Comparison of ENCODE assay signal across 21 cellular contexts in the genomic region with DNA sequence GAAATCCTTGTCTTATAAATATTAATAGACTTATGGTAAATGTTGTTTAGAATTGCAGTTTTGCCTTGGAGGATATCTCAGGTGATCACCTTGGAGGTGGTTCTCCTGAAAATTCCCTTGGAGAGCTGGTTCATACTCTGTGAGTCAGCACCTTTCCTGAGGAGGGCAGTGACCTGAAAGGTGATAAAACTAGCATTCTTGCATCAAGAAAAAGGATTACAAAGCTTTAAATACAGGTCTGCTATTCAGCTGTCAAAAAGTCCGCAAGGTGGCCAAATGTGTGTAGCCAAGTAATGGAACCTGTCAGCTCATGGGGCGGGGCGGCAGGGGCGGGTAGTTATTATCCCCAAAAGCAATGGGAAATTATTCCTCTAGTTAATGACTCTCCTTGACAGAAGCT. TPM values are rescaled to one million over a fixed set of nuclear protein-coding genes. Genes with fewer than 3 reads are reported as not detected.
A peak's percentile ranks its signal among the peaks of the same experiment; 100 is the strongest.
DNase-seq lines count a peak whose midpoint lies in the region; ATAC-seq, FAIRE-seq and TF ChIP-seq lines count a peak whose summit lies in the region.
"Had no signal": no experiment of that assay in that cellular context is flagged by ENCODE, and none has a peak within 500 bp of the region (broad histone marks: within the 10 kb centered on the region; RNA-seq: fewer than 3 reads in every experiment).

No MANE protein-coding gene starts in this region.

- 25 to 52% methylated on average over 4 of the region's 4 CpGs for WGBS in body of pancreas, 2 donors
- WGBS in pancreas, 2 donors, result 41 to 50% methylated on average over 4 of the region's 4 CpGs

- ATAC-seq in body of pancreas (peak; percentile 76), pancreas (peak; percentile 60 to 64 (median 62))
- ATAC-seq: A549, GM12878, HCT116 had no signal

- TF ChIP-seq POLR2A in body of pancreas (IDR thresholded peaks at IDR 0.05), result no peak

- no peak for FAIRE-seq in pancreas (lab: Jason Lieb, UNC)
- FAIRE-seq: A549, GM12878 had no signal

- TF ChIP-seq CTCF in body of pancreas (IDR thresholded peaks at IDR 0.05) (peak in 2 of 7 experiments; percentile 12 to 16), pancreas (IDR thresholded peaks at IDR 0.05) (no peak)

- H3K9me3 ChIP-seq in body of pancreas, result no peaks in the 10 kb centered on the region
- H3K9me3 ChIP-seq in pancreas, result no peaks in the 10 kb centered on the region
- H3K9me3 ChIP-seq: A549, BLaER1 had no signal

- peaks cover 50% of the 10 kb centered on the region for H3K4me1 ChIP-seq in body of pancreas
- peaks cover 16 to 23% (median 19%) of the 10 kb centered on the region in 3 donors for H3K4me1 ChIP-seq in pancreas
- H3K4me1 ChIP-seq: A549 had no signal

- no peaks in the 10 kb centered on the region for H3K36me3 ChIP-seq in body of pancreas (replicated peaks in 1 of 2; ENCODE audit: insufficient read depth in 1 of 2, low read depth in 2 of 2)
- no peaks in the 10 kb centered on the region for H3K36me3 ChIP-seq in pancreas
- H3K36me3 ChIP-seq: BLaER1 had no signal

- DNase-seq in NCI-H748 (lab: John Stamatoyannopoulos, UW; ENCODE audit: unreplicated experiment) (peak; percentile 3), NCI-H748 treated with DMSO at 0.1 percent for 48 hours (lab: John Stamatoyannopoulos, UW) (no peak), body of pancreas (peak; percentile 43 to 68 (median 56)), pancreas (peak in 4 of 6 donors; percentile 23 to 55 (median 45)), DMS79 treated with DMSO at 0.1 percent for 48 hours (lab: John Stamatoyannopoulos, UW) (no peak), SK-N-DZ (ENCODE audit: low spot score) (no peak), NCI-H2171 treated with DMSO at 0.1 percent for 48 hours (lab: John Stamatoyannopoulos, UW) (no peak)
- DNase-seq: Calu3; CD4-positive, alpha-beta memory T cell; DND-41; EL; GOT3; H7; HFFc6 had no signal

- no peaks in the 10 kb centered on the region for H3K27me3 ChIP-seq in body of pancreas
- no peaks in the 10 kb centered on the region for H3K27me3 ChIP-seq in pancreas
- H3K27me3 ChIP-seq: BLaER1 had no signal

- H3K27ac ChIP-seq in body of pancreas (peak overlapping the region in 3 of 4 donors; percentile 42 to 50 (median 48)), pancreas (peak overlapping the region in 2 of 4 donors; percentile 6 to 50)
- H3K27ac ChIP-seq: 22Rv1, A549, BLaER1, HL-60 had no signal

- intact Hi-C loops in body of pancreas (cut with DNase I), result no loop called here
- intact Hi-C loops in pancreas (cut with DNase I), result no loop called here

- H3K4me3 ChIP-seq in body of pancreas (no peak overlapping the region), pancreas (no peak overlapping the region)
- H3K4me3 ChIP-seq: A549, BLaER1, GM12878 had no signal

RNA-seq across cellular contexts. Expression of a gene that starts 52.8 kb away (rescaled TPM):
- total RNA-seq in body of pancreas (1 to 10 TPM; 2.9 to 8.9 TPM), pancreas (1 to 10 TPM; 1.3 to 4.1 (median 3.0) TPM)
- polyA plus RNA-seq in pancreas, result 1 to 10 TPM; 1.2 to 9.5 TPM
- polyA plus RNA-seq in SK-N-DZ (2014; cell fraction: cytosol; rRNA removed), result not detected in 2 replicates
- not detected in 2 replicates for polyA plus RNA-seq in SK-N-DZ (2014; cell fraction: nucleus; rRNA removed)
- polyA plus RNA-seq: CD14-positive monocyte had no signal

RNA-seq across cellular contexts. Expression of a gene that starts 59.5 kb away (rescaled TPM):
- total RNA-seq in body of pancreas (100 to 1,000 TPM; 136 to 489 TPM), pancreas (100 to 1,000 TPM in 3 of 6 donors, 10 to 100 TPM in 3; 94.9 to 153 (median 100) TPM)
- polyA plus RNA-seq in pancreas, result 100 to 1,000 TPM in 1 of 2 donors, 10 to 100 TPM in 1; 84.5 to 225 TPM
- polyA plus RNA-seq in SK-N-DZ (2014; cell fraction: cytosol; rRNA removed), result 1.7 and 3.6 TPM in 2 replicates
- 2.4 and 2.8 TPM in 2 replicates for polyA plus RNA-seq in SK-N-DZ (2014; cell fraction: nucleus; rRNA removed)

Comparison
In these comparisons a context has a peak if more than half of its experiments do, and no peak if none do; other contexts are left out.
1. DNase-seq: peak in NCI-H748 (single experiment), body of pancreas (4 of 4) and pancreas (4 of 6); none in NCI-H748 treated with DMSO at 0.1 percent for 48 hours (single experiment), DMS79 treated with DMSO at 0.1 percent for 48 hours (single experiment), SK-N-DZ (single experiment) and NCI-H2171 treated with DMSO at 0.1 percent for 48 hours (single experiment).